In the genomic region with DNA sequence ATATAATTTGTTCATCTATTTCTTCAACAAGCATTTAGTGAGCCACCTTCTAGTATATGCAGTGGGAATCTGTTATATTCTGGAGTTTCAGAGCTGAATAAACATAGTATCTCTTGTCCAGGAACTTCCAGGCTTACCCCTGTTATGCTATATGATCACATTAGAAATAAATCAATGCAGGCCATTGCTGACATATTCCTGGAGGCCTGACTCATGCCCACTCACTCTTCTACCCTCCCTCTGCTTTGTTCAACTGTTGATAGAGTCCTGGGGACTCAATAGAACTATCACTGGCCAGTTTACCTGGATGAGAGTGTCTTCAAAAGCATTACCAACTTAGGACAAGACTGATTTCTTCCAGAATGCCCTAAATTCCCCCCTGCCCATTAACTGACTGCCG, we compare ENCODE assay signal across 1 cellular context.
TF ChIP-seq lines count a peak whose summit lies in the region.

No MANE protein-coding gene starts in this region.

TF ChIP-seq in HepG2, 621 proteins besides CTCF, POLR2A, EP300 and RAD21 (continues in another document):
- no peak for TF ChIP-seq TCF12 (IDR thresholded peaks at IDR 0.05)
- TF ChIP-seq TCF12 (CRISPR knock-in tag; IDR thresholded peaks at IDR 0.05), result no peak
- no peak for TF ChIP-seq MBNL3 (CRISPR knock-in tag; conservative IDR thresholded peaks at IDR 0.05)
- no peak for TF ChIP-seq MTA1 (CRISPR knock-in tag; IDR thresholded peaks at IDR 0.05; ENCODE audit: borderline replicate concordance)
- TF ChIP-seq KLF11 (CRISPR knock-in tag; IDR thresholded peaks at IDR 0.05), result no peak
- no peak for TF ChIP-seq SOX13 (IDR thresholded peaks at IDR 0.05)
- TF ChIP-seq SOX13 (CRISPR knock-in tag; conservative IDR thresholded peaks at IDR 0.05 in 1 of 2, IDR thresholded peaks at IDR 0.05 in 1 of 2), result peak in 1 of 2 experiments; percentile 41; a peak in 2 of 4 replicates
- TF ChIP-seq, protein P1, sequence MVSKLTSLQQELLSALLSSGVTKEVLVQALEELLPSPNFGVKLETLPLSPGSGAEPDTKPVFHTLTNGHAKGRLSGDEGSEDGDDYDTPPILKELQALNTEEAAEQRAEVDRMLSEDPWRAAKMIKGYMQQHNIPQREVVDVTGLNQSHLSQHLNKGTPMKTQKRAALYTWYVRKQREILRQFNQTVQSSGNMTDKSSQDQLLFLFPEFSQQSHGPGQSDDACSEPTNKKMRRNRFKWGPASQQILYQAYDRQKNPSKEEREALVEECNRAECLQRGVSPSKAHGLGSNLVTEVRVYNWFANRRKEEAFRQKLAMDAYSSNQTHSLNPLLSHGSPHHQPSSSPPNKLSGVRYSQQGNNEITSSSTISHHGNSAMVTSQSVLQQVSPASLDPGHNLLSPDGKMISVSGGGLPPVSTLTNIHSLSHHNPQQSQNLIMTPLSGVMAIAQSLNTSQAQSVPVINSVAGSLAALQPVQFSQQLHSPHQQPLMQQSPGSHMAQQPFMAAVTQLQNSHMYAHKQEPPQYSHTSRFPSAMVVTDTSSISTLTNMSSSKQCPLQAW (CRISPR knock-in tag; IDR thresholded peaks at IDR 0.05), result 0 out of 2 replicates have a peak, but pooled peaks have one; percentile 38
- TF ChIP-seq, protein P2, sequence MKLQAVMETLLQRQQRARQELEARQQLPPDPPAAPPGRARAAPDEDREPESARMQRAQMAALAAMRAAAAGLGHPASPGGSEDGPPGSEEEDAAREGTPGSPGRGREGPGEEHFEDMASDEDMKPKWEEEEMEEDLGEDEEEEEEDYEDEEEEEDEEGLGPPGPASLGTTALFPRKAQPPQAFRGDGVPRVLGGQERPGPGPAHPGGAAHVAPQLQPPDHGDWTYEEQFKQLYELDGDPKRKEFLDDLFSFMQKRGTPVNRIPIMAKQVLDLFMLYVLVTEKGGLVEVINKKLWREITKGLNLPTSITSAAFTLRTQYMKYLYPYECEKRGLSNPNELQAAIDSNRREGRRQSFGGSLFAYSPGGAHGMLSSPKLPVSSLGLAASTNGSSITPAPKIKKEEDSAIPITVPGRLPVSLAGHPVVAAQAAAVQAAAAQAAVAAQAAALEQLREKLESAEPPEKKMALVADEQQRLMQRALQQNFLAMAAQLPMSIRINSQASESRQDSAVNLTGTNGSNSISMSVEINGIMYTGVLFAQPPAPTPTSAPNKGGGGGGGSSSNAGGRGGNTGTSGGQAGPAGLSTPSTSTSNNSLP (IDR thresholded peaks at IDR 0.05; ENCODE audit: low read depth, low read length), result peak; percentile 89
- peak; percentile 72 for TF ChIP-seq ONECUT2 (CRISPR knock-in tag; IDR thresholded peaks at IDR 0.05)
- TF ChIP-seq RCOR2 (CRISPR knock-in tag; IDR thresholded peaks at IDR 0.05), result peak; percentile 74
- no peak for TF ChIP-seq NRL (CRISPR knock-in tag; IDR thresholded peaks at IDR 0.05; ENCODE audit: borderline replicate concordance)
- TF ChIP-seq, protein P3, sequence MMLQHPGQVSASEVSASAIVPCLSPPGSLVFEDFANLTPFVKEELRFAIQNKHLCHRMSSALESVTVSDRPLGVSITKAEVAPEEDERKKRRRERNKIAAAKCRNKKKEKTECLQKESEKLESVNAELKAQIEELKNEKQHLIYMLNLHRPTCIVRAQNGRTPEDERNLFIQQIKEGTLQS (CRISPR knock-in tag; IDR thresholded peaks at IDR 0.05), result peak; percentile 75
- TF ChIP-seq, protein P4, sequence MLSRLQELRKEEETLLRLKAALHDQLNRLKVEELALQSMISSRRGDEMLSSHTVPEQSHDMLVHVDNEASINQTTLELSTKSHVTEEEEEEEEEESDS (CRISPR knock-in tag; IDR thresholded peaks at IDR 0.05; ENCODE audit: borderline replicate concordance), result no peak
- TF ChIP-seq FOSL1 (CRISPR knock-in tag; IDR thresholded peaks at IDR 0.05; ENCODE audit: borderline replicate concordance), result peak; percentile 71; the same call in 1 of the 2 replicates
- no peak for TF ChIP-seq POLR2AphosphoS2 (IDR thresholded peaks at IDR 0.05; ENCODE audit: low read depth, low read length)
- no peak for TF ChIP-seq MAFG (CRISPR knock-in tag; IDR thresholded peaks at IDR 0.05)
- TF ChIP-seq YEATS2 (CRISPR knock-in tag; IDR thresholded peaks at IDR 0.05; ENCODE audit: borderline replicate concordance), result no peak
- no peak for TF ChIP-seq KDM5B (CRISPR knock-in tag; IDR thresholded peaks at IDR 0.05; ENCODE audit: borderline replicate concordance)
- TF ChIP-seq RFXAP (CRISPR knock-in tag; IDR thresholded peaks at IDR 0.05; ENCODE audit: borderline replicate concordance), result no peak
- no peak for TF ChIP-seq PLRG1 (conservative IDR thresholded peaks at IDR 0.05)
- TF ChIP-seq, protein P5, sequence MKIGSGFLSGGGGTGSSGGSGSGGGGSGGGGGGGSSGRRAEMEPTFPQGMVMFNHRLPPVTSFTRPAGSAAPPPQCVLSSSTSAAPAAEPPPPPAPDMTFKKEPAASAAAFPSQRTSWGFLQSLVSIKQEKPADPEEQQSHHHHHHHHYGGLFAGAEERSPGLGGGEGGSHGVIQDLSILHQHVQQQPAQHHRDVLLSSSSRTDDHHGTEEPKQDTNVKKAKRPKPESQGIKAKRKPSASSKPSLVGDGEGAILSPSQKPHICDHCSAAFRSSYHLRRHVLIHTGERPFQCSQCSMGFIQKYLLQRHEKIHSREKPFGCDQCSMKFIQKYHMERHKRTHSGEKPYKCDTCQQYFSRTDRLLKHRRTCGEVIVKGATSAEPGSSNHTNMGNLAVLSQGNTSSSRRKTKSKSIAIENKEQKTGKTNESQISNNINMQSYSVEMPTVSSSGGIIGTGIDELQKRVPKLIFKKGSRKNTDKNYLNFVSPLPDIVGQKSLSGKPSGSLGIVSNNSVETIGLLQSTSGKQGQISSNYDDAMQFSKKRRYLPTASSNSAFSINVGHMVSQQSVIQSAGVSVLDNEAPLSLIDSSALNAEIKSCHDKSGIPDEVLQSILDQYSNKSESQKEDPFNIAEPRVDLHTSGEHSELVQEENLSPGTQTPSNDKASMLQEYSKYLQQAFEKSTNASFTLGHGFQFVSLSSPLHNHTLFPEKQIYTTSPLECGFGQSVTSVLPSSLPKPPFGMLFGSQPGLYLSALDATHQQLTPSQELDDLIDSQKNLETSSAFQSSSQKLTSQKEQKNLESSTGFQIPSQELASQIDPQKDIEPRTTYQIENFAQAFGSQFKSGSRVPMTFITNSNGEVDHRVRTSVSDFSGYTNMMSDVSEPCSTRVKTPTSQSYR (CRISPR knock-in tag; IDR thresholded peaks at IDR 0.05; ENCODE audit: borderline replicate concordance), result no peak
- TF ChIP-seq ELF3 (CRISPR knock-in tag; IDR thresholded peaks at IDR 0.05), result peak; percentile 36; the same call in 1 of the 2 replicates
- no peak for TF ChIP-seq ZSCAN20 (CRISPR knock-in tag; IDR thresholded peaks at IDR 0.05; ENCODE audit: borderline replicate concordance)
- TF ChIP-seq MIER3 (CRISPR knock-in tag; IDR thresholded peaks at IDR 0.05; ENCODE audit: borderline replicate concordance), result 0 out of 2 replicates have a peak, but pooled peaks have one; percentile 41
- no peak for TF ChIP-seq ZNF747 (CRISPR knock-in tag; IDR thresholded peaks at IDR 0.05; ENCODE audit: borderline replicate concordance)
- TF ChIP-seq GFI1 (CRISPR knock-in tag; IDR thresholded peaks at IDR 0.05; ENCODE audit: borderline replicate concordance), result peak; percentile 96
- TF ChIP-seq ZC3H4 (CRISPR knock-in tag; IDR thresholded peaks at IDR 0.05; ENCODE audit: borderline replicate concordance), result no peak
- TF ChIP-seq RBM39 (IDR thresholded peaks at IDR 0.05; ENCODE audit: low read depth, low read length, poor library complexity, severe bottlenecking), result no peak
- TF ChIP-seq ZNF274 (CRISPR knock-in tag; IDR thresholded peaks at IDR 0.05), result no peak
- TF ChIP-seq JUNB (CRISPR knock-in tag; IDR thresholded peaks at IDR 0.05; ENCODE audit: borderline replicate concordance), result peak; percentile 65; the same call in 1 of the 2 replicates
- TF ChIP-seq SAP130 (CRISPR knock-in tag; IDR thresholded peaks at IDR 0.05; ENCODE audit: low read depth), result peak; percentile 47
- TF ChIP-seq CEBPB (IDR thresholded peaks at IDR 0.05; ENCODE audit: borderline replicate concordance, low read depth, low read length), result no peak
- peak; percentile 38; the same call in 1 of the 2 replicates for TF ChIP-seq BCL6 (CRISPR knock-in tag; IDR thresholded peaks at IDR 0.05)
- no peak for TF ChIP-seq SOX6 (IDR thresholded peaks at IDR 0.05)
- 0 out of 2 replicates have a peak, but pooled peaks have one; percentile 44 for TF ChIP-seq SOX6 (CRISPR knock-in tag; IDR thresholded peaks at IDR 0.05)
- no peak for TF ChIP-seq ZNF572 (CRISPR knock-in tag; IDR thresholded peaks at IDR 0.05)
- TF ChIP-seq SOX5 (CRISPR knock-in tag; IDR thresholded peaks at IDR 0.05; ENCODE audit: borderline replicate concordance), result peak; percentile 52; the same call in 1 of the 2 replicates
- TF ChIP-seq BRD4 (CRISPR knock-in tag; IDR thresholded peaks at IDR 0.05), result no peak
- TF ChIP-seq FOSL2 (CRISPR knock-in tag; IDR thresholded peaks at IDR 0.05), result peak; percentile 96
- TF ChIP-seq SP140L (CRISPR knock-in tag; IDR thresholded peaks at IDR 0.05; ENCODE audit: borderline replicate concordance), result no peak
- peak; percentile 35 for TF ChIP-seq FOXA3 (CRISPR knock-in tag; IDR thresholded peaks at IDR 0.05)
- TF ChIP-seq PHF21A (CRISPR knock-in tag; IDR thresholded peaks at IDR 0.05), result peak; percentile 85
- TF ChIP-seq MTF1 (CRISPR knock-in tag; IDR thresholded peaks at IDR 0.05), result no peak
- TF ChIP-seq HDAC1 (CRISPR knock-in tag; IDR thresholded peaks at IDR 0.05), result no peak
- no peak for TF ChIP-seq SMAD3 (CRISPR knock-in tag; IDR thresholded peaks at IDR 0.05)
- TF ChIP-seq JUN (CRISPR knock-in tag; IDR thresholded peaks at IDR 0.05), result peak; percentile 85; the same call in 1 of the 2 replicates
- TF ChIP-seq, protein P6, sequence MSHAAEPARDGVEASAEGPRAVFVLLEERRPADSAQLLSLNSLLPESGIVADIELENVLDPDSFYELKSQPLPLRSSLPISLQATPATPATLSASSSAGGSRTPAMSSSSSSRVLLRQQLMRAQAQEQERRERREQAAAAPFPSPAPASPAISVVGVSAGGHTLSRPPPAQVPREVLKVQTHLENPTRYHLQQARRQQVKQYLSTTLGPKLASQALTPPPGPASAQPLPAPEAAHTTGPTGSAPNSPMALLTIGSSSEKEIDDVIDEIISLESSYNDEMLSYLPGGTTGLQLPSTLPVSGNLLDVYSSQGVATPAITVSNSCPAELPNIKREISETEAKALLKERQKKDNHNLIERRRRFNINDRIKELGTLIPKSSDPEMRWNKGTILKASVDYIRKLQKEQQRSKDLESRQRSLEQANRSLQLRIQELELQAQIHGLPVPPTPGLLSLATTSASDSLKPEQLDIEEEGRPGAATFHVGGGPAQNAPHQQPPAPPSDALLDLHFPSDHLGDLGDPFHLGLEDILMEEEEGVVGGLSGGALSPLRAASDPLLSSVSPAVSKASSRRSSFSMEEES (CRISPR knock-in tag; IDR thresholded peaks at IDR 0.05), result no peak
- peak; percentile 63 for TF ChIP-seq GATAD2A (CRISPR knock-in tag; IDR thresholded peaks at IDR 0.05)
- TF ChIP-seq KDM6A (CRISPR knock-in tag; IDR thresholded peaks at IDR 0.05; ENCODE audit: low read depth), result no peak
- TF ChIP-seq, protein P7, sequence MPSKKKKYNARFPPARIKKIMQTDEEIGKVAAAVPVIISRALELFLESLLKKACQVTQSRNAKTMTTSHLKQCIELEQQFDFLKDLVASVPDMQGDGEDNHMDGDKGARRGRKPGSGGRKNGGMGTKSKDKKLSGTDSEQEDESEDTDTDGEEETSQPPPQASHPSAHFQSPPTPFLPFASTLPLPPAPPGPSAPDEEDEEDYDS (CRISPR knock-in tag; IDR thresholded peaks at IDR 0.05), result no peak
- TF ChIP-seq KAT2B (IDR thresholded peaks at IDR 0.05; ENCODE audit: borderline replicate concordance, low read depth, low read length), result 0 out of 2 replicates have a peak, but pooled peaks have one; percentile 10
- TF ChIP-seq, protein P8, sequence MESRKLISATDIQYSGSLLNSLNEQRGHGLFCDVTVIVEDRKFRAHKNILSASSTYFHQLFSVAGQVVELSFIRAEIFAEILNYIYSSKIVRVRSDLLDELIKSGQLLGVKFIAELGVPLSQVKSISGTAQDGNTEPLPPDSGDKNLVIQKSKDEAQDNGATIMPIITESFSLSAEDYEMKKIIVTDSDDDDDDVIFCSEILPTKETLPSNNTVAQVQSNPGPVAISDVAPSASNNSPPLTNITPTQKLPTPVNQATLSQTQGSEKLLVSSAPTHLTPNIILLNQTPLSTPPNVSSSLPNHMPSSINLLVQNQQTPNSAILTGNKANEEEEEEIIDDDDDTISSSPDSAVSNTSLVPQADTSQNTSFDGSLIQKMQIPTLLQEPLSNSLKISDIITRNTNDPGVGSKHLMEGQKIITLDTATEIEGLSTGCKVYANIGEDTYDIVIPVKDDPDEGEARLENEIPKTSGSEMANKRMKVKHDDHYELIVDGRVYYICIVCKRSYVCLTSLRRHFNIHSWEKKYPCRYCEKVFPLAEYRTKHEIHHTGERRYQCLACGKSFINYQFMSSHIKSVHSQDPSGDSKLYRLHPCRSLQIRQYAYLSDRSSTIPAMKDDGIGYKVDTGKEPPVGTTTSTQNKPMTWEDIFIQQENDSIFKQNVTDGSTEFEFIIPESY (CRISPR knock-in tag; IDR thresholded peaks at IDR 0.05), result no peak
- peak; percentile 98 for TF ChIP-seq TEAD3 (CRISPR knock-in tag; optimal IDR thresholded peaks at IDR 0.05; ENCODE audit: borderline replicate concordance)
- TF ChIP-seq MLLT10 (CRISPR knock-in tag; IDR thresholded peaks at IDR 0.05), result no peak
- no peak for TF ChIP-seq ZFAT (CRISPR knock-in tag; conservative IDR thresholded peaks at IDR 0.05)
- no peak for TF ChIP-seq AHR (CRISPR knock-in tag; IDR thresholded peaks at IDR 0.05)
- 0 out of 2 replicates have a peak, but pooled peaks have one; percentile 57 for TF ChIP-seq ZBTB20 (CRISPR knock-in tag; IDR thresholded peaks at IDR 0.05; ENCODE audit: borderline replicate concordance, low read depth)
- no peak for TF ChIP-seq ZNF230 (CRISPR knock-in tag; IDR thresholded peaks at IDR 0.05)
- TF ChIP-seq, protein P9, sequence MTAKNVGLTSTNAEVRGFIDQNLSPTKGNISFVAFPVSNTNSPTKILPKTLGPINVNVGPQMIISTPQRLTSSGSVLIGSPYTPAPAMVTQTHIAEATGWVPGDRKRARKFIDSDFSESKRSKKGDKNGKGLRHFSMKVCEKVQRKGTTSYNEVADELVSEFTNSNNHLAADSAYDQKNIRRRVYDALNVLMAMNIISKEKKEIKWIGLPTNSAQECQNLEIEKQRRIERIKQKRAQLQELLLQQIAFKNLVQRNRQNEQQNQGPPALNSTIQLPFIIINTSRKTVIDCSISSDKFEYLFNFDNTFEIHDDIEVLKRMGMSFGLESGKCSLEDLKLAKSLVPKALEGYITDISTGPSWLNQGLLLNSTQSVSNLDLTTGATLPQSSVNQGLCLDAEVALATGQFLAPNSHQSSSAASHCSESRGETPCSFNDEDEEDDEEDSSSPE (CRISPR knock-in tag; IDR thresholded peaks at IDR 0.05), result no peak
- TF ChIP-seq ZNF3 (CRISPR knock-in tag; IDR thresholded peaks at IDR 0.05), result no peak
- TF ChIP-seq ZC3H13 (CRISPR knock-in tag; IDR thresholded peaks at IDR 0.05), result no peak
- TF ChIP-seq, protein P10, sequence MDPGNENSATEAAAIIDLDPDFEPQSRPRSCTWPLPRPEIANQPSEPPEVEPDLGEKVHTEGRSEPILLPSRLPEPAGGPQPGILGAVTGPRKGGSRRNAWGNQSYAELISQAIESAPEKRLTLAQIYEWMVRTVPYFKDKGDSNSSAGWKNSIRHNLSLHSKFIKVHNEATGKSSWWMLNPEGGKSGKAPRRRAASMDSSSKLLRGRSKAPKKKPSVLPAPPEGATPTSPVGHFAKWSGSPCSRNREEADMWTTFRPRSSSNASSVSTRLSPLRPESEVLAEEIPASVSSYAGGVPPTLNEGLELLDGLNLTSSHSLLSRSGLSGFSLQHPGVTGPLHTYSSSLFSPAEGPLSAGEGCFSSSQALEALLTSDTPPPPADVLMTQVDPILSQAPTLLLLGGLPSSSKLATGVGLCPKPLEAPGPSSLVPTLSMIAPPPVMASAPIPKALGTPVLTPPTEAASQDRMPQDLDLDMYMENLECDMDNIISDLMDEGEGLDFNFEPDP (CRISPR knock-in tag; conservative IDR thresholded peaks at IDR 0.05), result no peak
- no peak for TF ChIP-seq TARDBP (CRISPR knock-in tag; IDR thresholded peaks at IDR 0.05)
